ENCODE assay signal across 25 cellular contexts in genomic region chrX:150540965-150541364, GRCh38.
"Had no signal": no experiment of that assay in that cellular context is flagged by ENCODE, and none has a peak within 500 bp of the region (broad histone marks: within the 10 kb centered on the region; RNA-seq: fewer than 3 reads in every experiment).

No MANE protein-coding gene starts in this region.

- DNase-seq: activated CD4-positive, alpha-beta memory T cell treated with anti-CD3 and anti-CD28 coated beads for 36 hours; activated CD4-positive, alpha-beta T cell treated with anti-CD3 and anti-CD28 coated beads for 36 hours; activated CD4-positive, alpha-beta T cell treated with anti-CD3 and anti-CD28 coated beads, Interleukin-2, amount 10 ng/mL, durations not matched to agents 24 days and 14 days; activated CD4-positive, CD25-positive, alpha-beta regulatory T cell; activated CD4-positive, CD25-positive, alpha-beta regulatory T cell treated with anti-CD3 and anti-CD28 coated beads, Interleukin-2, amount 50 U/mL, for 72 hours; activated CD8-positive, alpha-beta memory T cell treated with anti-CD3 and anti-CD28 coated beads, Interleukin-2, amount 50 U/mL, for 48 hours; activated gamma-delta T cell; activated naive CD4-positive, alpha-beta T cell; activated naive CD4-positive, alpha-beta T cell treated with anti-CD3 and anti-CD28 coated beads, Interleukin-2, amount 10 ng/mL, durations not matched to agents 7 days and 5 days; activated naive CD8-positive, alpha-beta T cell treated with anti-CD3 and anti-CD28 coated beads, Interleukin-2, amount 10 ng/mL, durations not matched to agents 7 days and 5 days; activated T-cell treated with anti-CD3 and anti-CD28 coated beads for 4 hours; activated T-cell treated with anti-CD3 and anti-CD28 coated beads, Interleukin-2, amount 50 U/mL, for 24 hours; activated T-cell treated with anti-CD3 and anti-CD28 coated beads, Interleukin-2, amount 50 U/mL, for 72 hours; central memory CD4-positive, alpha-beta T cell; cerebellar nuclear complex; colonic mucosa; effector CD8-positive, alpha-beta T cell; esophagus squamous epithelium; foreskin melanocyte; heart right ventricle; T-helper 2 cell had no signal

- ATAC-seq: activated CD4-positive, alpha-beta T cell treated with anti-CD3 and anti-CD28 coated beads for 36 hours; activated naive CD4-positive, alpha-beta T cell treated with anti-CD3 and anti-CD28 coated beads, Interleukin-2, amount 50 U/mL, for 72 hours; activated T-cell treated with anti-CD3 and anti-CD28 coated beads, Interleukin-2, amount 50 U/mL, for 72 hours; gastroesophageal sphincter; heart right ventricle had no signal

- FAIRE-seq: endometrium, endothelial cell of umbilical vein had no signal
